ENCODE assay signal across 8 cellular contexts in the genomic region with DNA sequence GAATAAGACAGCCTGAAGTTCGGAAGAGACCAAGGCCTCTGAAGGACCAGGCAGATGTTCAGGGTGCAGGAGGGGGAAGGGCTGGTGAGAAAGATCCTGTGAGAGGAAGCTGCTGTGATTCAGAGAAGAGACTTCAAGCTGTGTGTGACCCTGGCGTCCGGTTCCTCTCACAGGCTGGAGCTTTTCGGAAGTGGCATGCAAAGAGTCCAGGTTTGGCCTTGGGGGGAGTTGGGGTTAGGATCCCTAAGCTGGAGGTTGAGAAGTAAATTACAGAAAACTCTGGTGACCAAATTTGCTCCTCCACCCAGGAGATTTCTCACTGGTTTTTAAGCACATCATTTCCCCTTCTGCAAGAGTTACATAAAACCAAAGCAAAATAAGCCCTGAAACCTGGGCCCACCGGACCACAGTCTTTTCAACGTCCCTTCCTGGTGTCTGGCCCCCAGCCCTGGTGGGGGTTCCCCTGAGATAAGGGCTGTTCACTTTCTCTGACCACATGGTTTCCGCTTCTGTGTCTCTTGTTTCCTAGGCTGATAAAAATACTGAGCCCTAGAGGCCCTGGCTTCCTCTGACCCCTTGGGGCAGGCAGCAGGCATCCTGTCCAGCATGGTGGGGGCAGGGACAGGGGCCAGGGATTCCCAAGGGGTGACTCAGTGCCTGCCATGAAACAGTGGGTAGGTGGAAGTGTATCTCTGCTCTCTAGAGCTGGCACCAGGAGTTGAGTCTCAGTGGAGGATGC. TPM values are rescaled to one million over a fixed set of nuclear protein-coding genes. Genes with fewer than 3 reads are reported as not detected.
DNase-seq lines count a peak whose midpoint lies in the region; ATAC-seq and TF ChIP-seq lines count a peak whose summit lies in the region.

No MANE protein-coding gene starts in this region.

- TF ChIP-seq CTCF in MCF 10A (IDR thresholded peaks at IDR 0.05; ENCODE audit: unreplicated experiment) (no peak), breast epithelium (IDR thresholded peaks at IDR 0.05) (no peak), Panc1 (IDR thresholded peaks at IDR 0.05) (no peak)

- H3K9me3 ChIP-seq in breast epithelium (no peaks in the 10 kb centered on the region), Panc1 (ENCODE audit: control insufficient read depth, insufficient read depth, low read depth, low read length) (no peaks in the 10 kb centered on the region)

- H3K36me3 Mint-ChIP-seq in MCF 10A (ENCODE audit: insufficient read depth, unreplicated experiment), result peaks cover 39% of the 10 kb centered on the region

- CTCF ChIA-PET in MCF 10A (lab: Yijun Ruan, JAX) (interaction anchor here (0.6 to 1.3 kb wide), 3 partner anchors 20 to 1142 kb away, joined by 3 to 4 read pairs (median 4); no protein-coding TSS in a partner anchor), Panc1 (lab: Charles Lee) (interaction anchor here (1.0 kb wide), 1 partner anchor 9 kb away, joined by 3 read pairs; no protein-coding TSS in a partner anchor)

- H3K27me3 ChIP-seq in breast epithelium (no peaks in the 10 kb centered on the region), Panc1 (ENCODE audit: control insufficient read depth, insufficient read depth, low read length) (no peaks in the 10 kb centered on the region)

- intact Hi-C loops in MCF 10A (cut with micrococcal nuclease), result no loop called here
- intact Hi-C loops in breast epithelium (cut with DNase I; ENCODE audit: low total_unique reads), result no loop called here
- intact Hi-C loops in Panc1 (cut with micrococcal nuclease; ENCODE audit: unreplicated experiment), result no loop called here

- H3K4me3 Mint-ChIP-seq in MCF 10A (ENCODE audit: unreplicated experiment), result no peak overlapping the region

- H3K4me1 Mint-ChIP-seq in MCF 10A (ENCODE audit: insufficient read depth, unreplicated experiment), result peaks cover 20% of the 10 kb centered on the region

- DNase-seq in MCF 10A (ENCODE audit: unreplicated experiment) (peak; percentile 73), breast epithelium (ENCODE audit: low spot score in 2 of 2) (no peak), Panc1 (ENCODE audit: low read depth, low spot score) (no peak), astrocyte of the hippocampus (ENCODE audit: low read depth, low spot score) (peak; percentile 75), kidney tubule cell (ENCODE audit: low spot score) (peak; percentile 92), amniotic stem cell (lab: John Stamatoyannopoulos, UW) (no peak)

- ATAC-seq in HG02981 (IDR thresholded peaks at IDR 0.05; ENCODE audit: unreplicated experiment), result peak; percentile 62
- peak; percentile 80 for ATAC-seq in Panc1

- no peak for TF ChIP-seq POLR2A in breast epithelium (IDR thresholded peaks at IDR 0.05)

- no peaks in the 10 kb centered on the region for H3K27me3 Mint-ChIP-seq in MCF 10A (ENCODE audit: insufficient read depth, unreplicated experiment)

- BruUV-seq in MCF 10A (replicated peaks; lab: Mats Ljungman, UMichigan) (no TSS peak), Panc1 (replicated peaks; lab: Mats Ljungman, UMichigan) (no TSS peak)

- no peaks in the 10 kb centered on the region for H3K9me3 Mint-ChIP-seq in MCF 10A (ENCODE audit: unreplicated experiment)

- peak overlapping the region in 1 of 2 donors; percentile 38 for H3K27ac ChIP-seq in breast epithelium
- H3K27ac ChIP-seq in Panc1 (ENCODE audit: low read length), result no peak overlapping the region
- H3K27ac ChIP-seq in temporal lobe (ENCODE audit: low read depth, low read length), result peak overlapping the region; percentile 81

- H3K4me1 ChIP-seq in breast epithelium (no peaks in the 10 kb centered on the region), Panc1 (ENCODE audit: control insufficient read depth, insufficient read depth, low read length) (peaks cover 13% of the 10 kb centered on the region)

- no peak overlapping the region for H3K27ac Mint-ChIP-seq in MCF 10A (ENCODE audit: low read depth, unreplicated experiment)

- H3K4me3 ChIP-seq in breast epithelium (no peak overlapping the region), Panc1 (ENCODE audit: low read depth in 2 of 2, low read length in 2 of 2) (no peak overlapping the region)

- H3K36me3 ChIP-seq in breast epithelium (no peaks in the 10 kb centered on the region), Panc1 (ENCODE audit: control insufficient read depth, insufficient read depth, low read length) (peaks cover 2% of the 10 kb centered on the region; the same call in 1 of the 2 replicates)

- POLR2A ChIA-PET in MCF 10A (lab: Yijun Ruan, JAX), result interaction anchor here (1.0 to 1.2 kb wide), 3 partner anchors 14 to 26 kb away, joined by 3 read pairs; no protein-coding TSS in a partner anchor
- POLR2A ChIA-PET in Panc1 (lab: Charles Lee), result no interaction called here

- in situ Hi-C loops in Panc1 (cut with HindIII; ENCODE audit: low pct_unique_long_range_greater_than_20kb, low sequenced_read_pairs), result no loop called here

RNA-seq across cellular contexts. Expression of gene LTA, which starts 12.0 kb away (rescaled TPM):
- total RNA-seq in MCF 10A (2022), result not detected in 2 replicates
- total RNA-seq in breast epithelium, result under 1 TPM in 1 of 3 donors, not detected in 2; 0.29 TPM
- 0.72 TPM for total RNA-seq in Panc1 (2021; ENCODE audit: unreplicated experiment)
- not detected for polyA plus RNA-seq in Panc1 (2012; ENCODE audit: insufficient read length)
- total RNA-seq in temporal lobe, result not detected

RNA-seq across cellular contexts. Expression of gene NFKBIL1, which starts 12.7 kb away (rescaled TPM):
- 25.2 and 30.3 TPM in 2 replicates for total RNA-seq in MCF 10A (2022)
- 10 to 100 TPM; 22.3 to 34.7 (median 26.5) TPM for total RNA-seq in breast epithelium
- 27.9 TPM for total RNA-seq in Panc1 (2021; ENCODE audit: unreplicated experiment)
- polyA plus RNA-seq in Panc1 (2012; ENCODE audit: insufficient read length), result 36.1 TPM
- total RNA-seq in temporal lobe, result 10.6 TPM

RNA-seq across cellular contexts. Expression of gene ATP6V1G2, which starts 13.7 kb away (rescaled TPM):
- total RNA-seq in MCF 10A (2022) (1.2 and 2.4 TPM in 2 replicates), breast epithelium (1 to 10 TPM in 2 of 3 donors, under 1 TPM in 1; 0.44 to 1.8 (median 1.6) TPM), Panc1 (2021; ENCODE audit: unreplicated experiment) (0.98 TPM), temporal lobe (57.5 TPM)
- 1.2 TPM for polyA plus RNA-seq in Panc1 (2012; ENCODE audit: insufficient read length)

RNA-seq across cellular contexts. Expression of gene TNF, which starts 15.2 kb away (rescaled TPM):
- total RNA-seq in MCF 10A (2022) (not detected in 2 replicates), breast epithelium (under 1 TPM in 2 of 3 donors, not detected in 1; 0.33 to 0.73 TPM), Panc1 (2021; ENCODE audit: unreplicated experiment) (0.64 TPM), temporal lobe (not detected)
- 0.27 TPM for polyA plus RNA-seq in Panc1 (2012; ENCODE audit: insufficient read length)

RNA-seq across cellular contexts. Expression of gene DDX39B, which starts 18.3 kb away (rescaled TPM):
- total RNA-seq in MCF 10A (2022) (551 and 565 TPM in 2 replicates), breast epithelium (100 to 1,000 TPM; 315 to 336 (median 334) TPM), Panc1 (2021; ENCODE audit: unreplicated experiment) (401 TPM), temporal lobe (230 TPM)
- 382 TPM for polyA plus RNA-seq in Panc1 (2012; ENCODE audit: insufficient read length)

Comparison
In these comparisons a context has a peak if more than half of its experiments do, and no peak if none do; other contexts are left out.
1. DNase-seq: peak in MCF 10A (single experiment), astrocyte of the hippocampus (single experiment) and kidney tubule cell (single experiment); none in breast epithelium (0 of 2), Panc1 (single experiment) and amniotic stem cell (single experiment).
2. RNA of gene ATP6V1G2, which starts 13.7 kb away (total RNA-seq): 57.5 TPM in temporal lobe (single experiment); 0.44 to 1.8 TPM in breast epithelium, 1.2 to 2.4 TPM in MCF 10A and 0.98 TPM in Panc1 (single experiment); every median in the first group is over 10 times any median in the second.